7 cellular contexts compared by ENCODE assay signal in the genomic region with DNA sequence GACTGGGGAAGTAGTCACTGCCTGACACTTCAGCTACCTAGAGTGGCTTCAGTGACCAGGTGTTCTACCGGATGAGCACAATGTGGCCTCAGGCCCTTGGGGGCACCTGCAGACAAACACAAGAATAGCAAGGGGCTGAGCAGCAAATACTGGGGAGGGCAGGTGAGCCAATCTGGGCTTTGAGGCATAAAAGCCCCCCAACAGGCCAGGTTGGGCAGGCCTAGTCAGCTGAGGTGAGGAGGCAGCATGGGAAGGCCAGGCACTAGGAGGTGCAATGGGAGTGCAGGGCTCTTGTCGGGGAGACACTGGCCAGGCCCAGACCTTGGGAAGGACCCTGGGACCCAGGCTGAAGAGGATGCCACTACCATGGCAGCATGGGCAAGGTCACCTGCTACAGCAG.
"Had no signal": no experiment of that assay in that cellular context is flagged by ENCODE, and none has a peak within 500 bp of the region (broad histone marks: within the 10 kb centered on the region; RNA-seq: fewer than 3 reads in every experiment).

No MANE protein-coding gene starts in this region.

- H3K27ac Mint-ChIP-seq: IgD-negative memory B cell had no signal

- H3K4me1 Mint-ChIP-seq: IgD-negative memory B cell had no signal

- H3K4me3 Mint-ChIP-seq: IgD-negative memory B cell had no signal

- H3K9me3 Mint-ChIP-seq: IgD-negative memory B cell had no signal

- ATAC-seq: HepG2 had no signal

- DNase-seq: IMR-90, KBM-7, KG1 had no signal

- H3K27me3 Mint-ChIP-seq: IgD-negative memory B cell had no signal

- H3K27ac ChIP-seq: HL-60 had no signal

- FAIRE-seq: HepG2, HTR-8/SVneo had no signal
